Comparison of ENCODE assay signal across 8 cellular contexts in genomic region chr10:124418726-124419501, GRCh38. TPM values are rescaled to one million over a fixed set of nuclear protein-coding genes. Genes with fewer than 3 reads are reported as not detected.
DNase-seq lines count a peak whose midpoint lies in the region; ATAC-seq and TF ChIP-seq lines count a peak whose summit lies in the region.

OAT (minus strand) TSS chr10:124418923; CDS start chr10:124412171, 6,752 bp downstream.

- DNase-seq in DMS 273 (lab: John Stamatoyannopoulos, UW; ENCODE audit: unreplicated experiment), result peak; percentile 97
- peak; percentile 92 for DNase-seq in IMR-90
- DNase-seq in PC-3, result peak; percentile 92
- peak; percentile 94 for DNase-seq in activated T-cell treated with anti-CD3 and anti-CD28 coated beads for 4 hours
- DNase-seq in epidermal melanocyte (ENCODE audit: insufficient read length, low spot score), result peak; percentile 87
- DNase-seq in middle frontal gyrus (ENCODE audit: extremely low spot score, low spot score), result peak; percentile 95
- peak; percentile 91 to 94 for DNase-seq in stimulated activated CD8-positive, alpha-beta memory T cell treated with anti-CD3 and anti-CD28 coated beads, Interleukin-2, amount 100 ng/mL, for 1 hour (ENCODE audit: low read depth in 2 of 2)

- TF ChIP-seq POLR2A in IMR-90 (IDR thresholded peaks at IDR 0.05; ENCODE audit: low read depth, low read length), result peak; percentile 99

- dilution Hi-C loops in IMR-90 (cut with HindIII; ENCODE audit: low sequenced_read_pairs, unreplicated experiment), result no loop called here

- H2AFZ ChIP-seq in IMR-90 (replicated peaks; ENCODE audit: low read length, poor library complexity), result peak within 1 kb of the TSS; percentile 89
- peak within 1 kb of the TSS; percentile 86 for H2AFZ ChIP-seq in PC-3 (ENCODE audit: low read length)

- ATAC-seq in GM21528 (IDR thresholded peaks at IDR 0.05; ENCODE audit: low FRiP score, unreplicated experiment) (peak; percentile 98), IMR-90 (ENCODE audit: low read depth) (peak; percentile 96), PC-3 (peak; percentile 90)

- H3K79me1 ChIP-seq in IMR-90 (ENCODE audit: low read depth in 1 of 2, low read length in 2 of 2), result peaks cover 16 to 26% of the 10 kb centered on the region in 2 experiments

- H4K20me1 ChIP-seq in IMR-90 (ENCODE audit: insufficient read depth, low read length) (peaks cover 17% of the 10 kb centered on the region; the same call in 1 of the 2 replicates), PC-3 (ENCODE audit: low read length) (peaks cover 23% of the 10 kb centered on the region)

- H3K4me3 ChIP-seq in IMR-90 (ENCODE audit: insufficient read depth, low read depth, low read length), result peak within 1 kb of the TSS; percentile 67
- peak within 1 kb of the TSS; percentile 92 for H3K4me3 ChIP-seq in PC-3 (ENCODE audit: low read length)

- peaks cover 42% of the 10 kb centered on the region for H3K79me2 ChIP-seq in PC-3 (ENCODE audit: low read length)

- no peak within 1 kb of the TSS for H3K56ac ChIP-seq in IMR-90 (ENCODE audit: extremely low read depth, insufficient read depth, low read length)

- no peak within 1 kb of the TSS for H2BK15ac ChIP-seq in IMR-90 (ENCODE audit: low read depth, low read length)

- peak within 1 kb of the TSS; percentile 25; the same call in 1 of the 2 replicates for H3K4ac ChIP-seq in IMR-90 (ENCODE audit: low read depth, low read length)

- no peak within 1 kb of the TSS for H4K5ac ChIP-seq in IMR-90 (ENCODE audit: low read depth, low read length)

- H2BK5ac ChIP-seq in IMR-90 (ENCODE audit: low read depth, low read length, poor library complexity, severe bottlenecking), result peak within 1 kb of the TSS; percentile 29

- POLR2A ChIA-PET in IMR-90 (lab: Charles Lee; ENCODE audit: unreplicated experiment) (interaction anchor here (0.5 to 0.7 kb wide), 2 partner anchors 11 to 16 kb away, joined by 3 to 4 read pairs; no protein-coding TSS in a partner anchor), PC-3 (lab: Charles Lee; ENCODE audit: unreplicated experiment) (interaction anchor here (0.5 to 0.7 kb wide), 2 partner anchors 24 to 1290 kb away, joined by 3 read pairs; no protein-coding TSS in a partner anchor)

- no TSS peak for BruUV-seq in IMR-90 (replicated peaks; lab: Mats Ljungman, UMichigan)
- BruUV-seq in PC-3 (replicated peaks; lab: Mats Ljungman, UMichigan), result no TSS peak

- no peak within 1 kb of the TSS for H3K18ac ChIP-seq in IMR-90 (ENCODE audit: low read depth, low read length)

- H3K27me3 ChIP-seq in IMR-90 (ENCODE audit: control insufficient read depth, insufficient read depth, low read length) (peaks cover 10% of the 10 kb centered on the region; the same call in 1 of the 2 replicates), PC-3 (ENCODE audit: low read length) (no peaks in the 10 kb centered on the region)

- H3K4me2 ChIP-seq in IMR-90 (ENCODE audit: low read depth, low read length) (peak within 1 kb of the TSS; percentile 95), PC-3 (ENCODE audit: low read length) (peak within 1 kb of the TSS; percentile 84)

- no peaks in the 10 kb centered on the region for H3K9me2 ChIP-seq in PC-3 (replicated peaks; ENCODE audit: low read length)

- 0 out of 2 replicates have a peak, but pooled peaks have one; percentile 1 for TF ChIP-seq CTCF in IMR-90 (conservative IDR thresholded peaks at IDR 0.05; ENCODE audit: low read depth, low read length)
- 0 out of 2 replicates have a peak, but pooled peaks have one; percentile 21 for TF ChIP-seq CTCF in PC-3 (conservative IDR thresholded peaks at IDR 0.05; ENCODE audit: low read depth, low read length)

- H3K9me1 ChIP-seq in IMR-90 (ENCODE audit: insufficient read depth, low read length), result no peaks in the 10 kb centered on the region; the same call in 1 of the 2 replicates

- H3K23ac ChIP-seq in IMR-90 (ENCODE audit: low read depth, low read length), result no peak within 1 kb of the TSS; the same call in 1 of the 2 replicates

- intact Hi-C loops in IMR-90 (cut with micrococcal nuclease) (loop anchor here (1.0 to 10.0 kb wide), 3 partner anchors 54 to 1264 kb away; partner anchors contain the start of gene BUB3), PC-3 (cut with micrococcal nuclease) (no loop called here)

- H2BK20ac ChIP-seq in IMR-90 (ENCODE audit: low read depth, low read length), result no peak within 1 kb of the TSS

- H3K27ac ChIP-seq in IMR-90 (ENCODE audit: insufficient read depth, low read length) (peak within 1 kb of the TSS; percentile 63), PC-3 (ENCODE audit: low read length) (peak within 1 kb of the TSS; percentile 48)

- no peak within 1 kb of the TSS for H2BK120ac ChIP-seq in IMR-90 (ENCODE audit: low read depth, low read length)

- peak within 1 kb of the TSS; percentile 12 to 42; a peak in 2 of 4 replicates for H4K8ac ChIP-seq in IMR-90 (ENCODE audit: low read depth in 2 of 2, low read length in 2 of 2)

- no peaks in the 10 kb centered on the region for H3F3A ChIP-seq in PC-3 (ENCODE audit: low read length, unreplicated experiment)

- H3K4me1 ChIP-seq in IMR-90 (ENCODE audit: control insufficient read depth, insufficient read depth, low read length) (no peaks in the 10 kb centered on the region), PC-3 (ENCODE audit: insufficient read depth, low read length) (peaks cover 14% of the 10 kb centered on the region)

- in situ Hi-C loops in IMR-90 (cut with MboI; ENCODE audit: low sequenced_read_pairs), result no loop called here

- CTCF ChIA-PET in IMR-90 (lab: Yijun Ruan, JAX) (interaction anchor here (0.8 to 1.1 kb wide), 2 partner anchors 22 to 23 kb away, joined by 3 read pairs; no protein-coding TSS in a partner anchor), PC-3 (lab: Charles Lee) (interaction anchor here (0.6 to 0.7 kb wide), 2 partner anchors 23 to 1597 kb away, joined by 3 to 4 read pairs; no protein-coding TSS in a partner anchor)

- no peaks in the 10 kb centered on the region for H3K36me3 ChIP-seq in IMR-90 (ENCODE audit: control insufficient read depth, insufficient read depth, low read length)
- no peaks in the 10 kb centered on the region for H3K36me3 ChIP-seq in PC-3 (ENCODE audit: low read depth, low read length)

- H2AK9ac ChIP-seq in IMR-90 (replicated peaks; ENCODE audit: low read depth, low read length, poor library complexity), result peak within 1 kb of the TSS; percentile 93

- H3K9me3 ChIP-seq in IMR-90 (ENCODE audit: control insufficient read depth, insufficient read depth, low read length), result no peaks in the 10 kb centered on the region
- H3K9me3 ChIP-seq in PC-3 (ENCODE audit: low read length), result no peaks in the 10 kb centered on the region

- no peak within 1 kb of the TSS for H4K91ac ChIP-seq in IMR-90 (ENCODE audit: insufficient read depth, low read depth, low read length)

- TF ChIP-seq RAD21 in IMR-90 (IDR thresholded peaks at IDR 0.05; ENCODE audit: low read length), result no peak

- H2AK5ac ChIP-seq in IMR-90 (ENCODE audit: low read depth, low read length), result no peak within 1 kb of the TSS

- peak within 1 kb of the TSS; percentile 51 for H3K14ac ChIP-seq in IMR-90 (replicated peaks; ENCODE audit: low read depth, low read length)

- WGBS in IMR-90 (ENCODE audit: extremely low coverage in 2 of 2, insufficient read length in 1 of 2), 2 experiments, result 5% methylated on average over 16 of the region's 70 CpGs; no CpG with 5 or more reads in 1 of the 2 experiments

- peak within 1 kb of the TSS; percentile 79 for H3K9ac ChIP-seq in IMR-90 (ENCODE audit: low read depth, low read length)
- peak within 1 kb of the TSS; percentile 83 for H3K9ac ChIP-seq in PC-3 (ENCODE audit: low read length)

TF ChIP-seq in IMR-90, 13 proteins besides CTCF, POLR2A, EP300 and RAD21:
- TF ChIP-seq FOS (IDR thresholded peaks at IDR 0.05; ENCODE audit: low read depth, low read length) (0 out of 2 replicates have a peak, but pooled peaks have one; percentile 17), MAZ (IDR thresholded peaks at IDR 0.05; ENCODE audit: borderline replicate concordance, low read depth, low read length) (peak; percentile 55; the same call in 1 of the 2 replicates), MXI1 (IDR thresholded peaks at IDR 0.05; ENCODE audit: borderline replicate concordance, low read depth, low read length) (peak; percentile 70; the same call in 1 of the 2 replicates), SMC3 (IDR thresholded peaks at IDR 0.05; ENCODE audit: low read depth, low read length) (no peak)

RNA-seq across cellular contexts. Expression of gene OAT, which starts in this region (rescaled TPM):
- total RNA-seq in IMR-90 (2012; rRNA removed) (152 and 190 TPM in 2 replicates), PC-3 (2014; rRNA removed) (68.0 and 79.8 TPM in 2 replicates)
- polyA plus RNA-seq in IMR-90 (2012; rRNA removed), result 85.1 and 110 TPM in 2 replicates
- 26.7 and 38.0 TPM in 2 replicates for polyA plus RNA-seq in IMR-90 (2012; cell fraction: cytosol; rRNA removed)
- 9.3 and 67.6 TPM in 2 replicates for polyA plus RNA-seq in IMR-90 (2012; cell fraction: nucleus; rRNA removed; ENCODE audit: low replicate concordance)

Comparison
In these comparisons a context has a peak if more than half of its experiments do, and no peak if none do; other contexts are left out.
1. Peak in every context shown above with its lines: DNase-seq, ATAC-seq, H3K4me3 ChIP-seq and H3K27ac ChIP-seq.